In the genomic region with DNA sequence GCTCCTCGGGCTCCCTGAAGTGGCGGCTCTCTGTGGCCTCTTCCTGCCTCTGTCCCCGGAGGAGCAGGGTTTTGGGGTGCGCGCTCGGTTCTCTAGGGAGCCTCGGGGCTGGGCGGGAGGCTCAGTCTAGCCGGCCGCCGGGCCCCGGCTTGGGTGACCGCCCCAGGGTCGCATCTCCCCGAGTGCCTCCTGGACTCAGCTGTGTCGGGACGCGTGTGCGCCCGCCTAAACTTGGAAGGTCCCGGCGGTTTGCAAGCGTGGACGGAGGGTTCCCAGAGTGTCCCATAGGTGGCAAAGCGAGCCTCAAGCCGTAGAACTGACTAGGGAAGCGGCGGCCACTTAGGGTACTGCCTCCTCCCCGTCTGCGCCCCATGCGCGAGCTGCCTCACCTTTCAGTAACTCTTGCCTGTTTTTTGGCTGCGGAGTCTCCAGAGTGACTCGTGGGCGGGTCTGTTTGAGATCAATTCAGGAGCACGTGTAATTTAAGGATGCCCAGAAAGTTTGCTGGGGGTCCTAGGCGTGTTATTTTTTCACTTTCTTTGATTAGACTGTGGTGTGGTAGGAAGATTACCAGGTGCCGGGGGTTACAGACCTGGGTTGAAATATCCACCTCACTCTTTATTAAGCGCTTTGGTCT, we compare ENCODE assay signal across 1 cellular context.
TF ChIP-seq lines count a peak whose summit lies in the region.

No MANE protein-coding gene starts in this region.

TF ChIP-seq in H1, 55 proteins besides CTCF, POLR2A, EP300 and RAD21:
- TF ChIP-seq, protein P1, sequence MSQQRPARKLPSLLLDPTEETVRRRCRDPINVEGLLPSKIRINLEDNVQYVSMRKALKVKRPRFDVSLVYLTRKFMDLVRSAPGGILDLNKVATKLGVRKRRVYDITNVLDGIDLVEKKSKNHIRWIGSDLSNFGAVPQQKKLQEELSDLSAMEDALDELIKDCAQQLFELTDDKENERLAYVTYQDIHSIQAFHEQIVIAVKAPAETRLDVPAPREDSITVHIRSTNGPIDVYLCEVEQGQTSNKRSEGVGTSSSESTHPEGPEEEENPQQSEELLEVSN (IDR thresholded peaks at IDR 0.05), result peak; percentile 8; the same call in 1 of the 2 replicates
- TF ChIP-seq TAF1 (IDR thresholded peaks at IDR 0.05; ENCODE audit: low read depth, low read length) (0 out of 2 replicates have a peak, but pooled peaks have one; percentile 31), RBBP5 (IDR thresholded peaks at IDR 0.05; ENCODE audit: borderline replicate concordance, low read depth, low read length) (peak; percentile 61; the same call in 1 of the 2 replicates), SIX5 (IDR thresholded peaks at IDR 0.05; ENCODE audit: low read depth, low read length) (no peak), MAFK (IDR thresholded peaks at IDR 0.05; ENCODE audit: low read depth, low read length) (no peak), GABPA (IDR thresholded peaks at IDR 0.05; ENCODE audit: borderline replicate concordance, insufficient read depth, low read length) (no peak), POLR2AphosphoS5 (IDR thresholded peaks at IDR 0.05; ENCODE audit: low read depth, low read length) (peak; percentile 85), SIN3A (conservative IDR thresholded peaks at IDR 0.05 in 1 of 2, IDR thresholded peaks at IDR 0.05 in 1 of 2; ENCODE audit: low read depth in 1 of 2, low read length in 2 of 2) (peak; percentile 14 to 80; a peak in 2 of 4 replicates), CREB1 (IDR thresholded peaks at IDR 0.05) (peak; percentile 43; the same call in 1 of the 2 replicates), RXRA (IDR thresholded peaks at IDR 0.05; ENCODE audit: insufficient read depth, low read depth, low read length) (no peak), TAF7 (optimal IDR thresholded peaks at IDR 0.05; ENCODE audit: borderline replicate concordance, low read depth, low read length) (peak; percentile 63), EGR1 (IDR thresholded peaks at IDR 0.05; ENCODE audit: borderline replicate concordance, low read depth, low read length) (no peak), GTF2F1 (IDR thresholded peaks at IDR 0.05; ENCODE audit: borderline replicate concordance, low read depth, low read length) (no peak), SAP30 (IDR thresholded peaks at IDR 0.05; ENCODE audit: insufficient read depth, insufficient replicate concordance, low read length) (peak; percentile 3)
- TF ChIP-seq, protein P2, sequence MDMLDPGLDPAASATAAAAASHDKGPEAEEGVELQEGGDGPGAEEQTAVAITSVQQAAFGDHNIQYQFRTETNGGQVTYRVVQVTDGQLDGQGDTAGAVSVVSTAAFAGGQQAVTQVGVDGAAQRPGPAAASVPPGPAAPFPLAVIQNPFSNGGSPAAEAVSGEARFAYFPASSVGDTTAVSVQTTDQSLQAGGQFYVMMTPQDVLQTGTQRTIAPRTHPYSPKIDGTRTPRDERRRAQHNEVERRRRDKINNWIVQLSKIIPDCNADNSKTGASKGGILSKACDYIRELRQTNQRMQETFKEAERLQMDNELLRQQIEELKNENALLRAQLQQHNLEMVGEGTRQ (IDR thresholded peaks at IDR 0.05; ENCODE audit: low read length), result no peak
- TF ChIP-seq, protein P3, sequence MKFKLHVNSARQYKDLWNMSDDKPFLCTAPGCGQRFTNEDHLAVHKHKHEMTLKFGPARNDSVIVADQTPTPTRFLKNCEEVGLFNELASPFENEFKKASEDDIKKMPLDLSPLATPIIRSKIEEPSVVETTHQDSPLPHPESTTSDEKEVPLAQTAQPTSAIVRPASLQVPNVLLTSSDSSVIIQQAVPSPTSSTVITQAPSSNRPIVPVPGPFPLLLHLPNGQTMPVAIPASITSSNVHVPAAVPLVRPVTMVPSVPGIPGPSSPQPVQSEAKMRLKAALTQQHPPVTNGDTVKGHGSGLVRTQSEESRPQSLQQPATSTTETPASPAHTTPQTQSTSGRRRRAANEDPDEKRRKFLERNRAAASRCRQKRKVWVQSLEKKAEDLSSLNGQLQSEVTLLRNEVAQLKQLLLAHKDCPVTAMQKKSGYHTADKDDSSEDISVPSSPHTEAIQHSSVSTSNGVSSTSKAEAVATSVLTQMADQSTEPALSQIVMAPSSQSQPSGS (IDR thresholded peaks at IDR 0.05; ENCODE audit: low read length), result no peak
- TF ChIP-seq, protein P4, sequence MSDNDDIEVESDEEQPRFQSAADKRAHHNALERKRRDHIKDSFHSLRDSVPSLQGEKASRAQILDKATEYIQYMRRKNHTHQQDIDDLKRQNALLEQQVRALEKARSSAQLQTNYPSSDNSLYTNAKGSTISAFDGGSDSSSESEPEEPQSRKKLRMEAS (IDR thresholded peaks at IDR 0.05), result peak; percentile 68
TF ChIP-seq in H1: peak in this region for 9.
